ENCODE assay signal across 8 cellular contexts in the genomic region with DNA sequence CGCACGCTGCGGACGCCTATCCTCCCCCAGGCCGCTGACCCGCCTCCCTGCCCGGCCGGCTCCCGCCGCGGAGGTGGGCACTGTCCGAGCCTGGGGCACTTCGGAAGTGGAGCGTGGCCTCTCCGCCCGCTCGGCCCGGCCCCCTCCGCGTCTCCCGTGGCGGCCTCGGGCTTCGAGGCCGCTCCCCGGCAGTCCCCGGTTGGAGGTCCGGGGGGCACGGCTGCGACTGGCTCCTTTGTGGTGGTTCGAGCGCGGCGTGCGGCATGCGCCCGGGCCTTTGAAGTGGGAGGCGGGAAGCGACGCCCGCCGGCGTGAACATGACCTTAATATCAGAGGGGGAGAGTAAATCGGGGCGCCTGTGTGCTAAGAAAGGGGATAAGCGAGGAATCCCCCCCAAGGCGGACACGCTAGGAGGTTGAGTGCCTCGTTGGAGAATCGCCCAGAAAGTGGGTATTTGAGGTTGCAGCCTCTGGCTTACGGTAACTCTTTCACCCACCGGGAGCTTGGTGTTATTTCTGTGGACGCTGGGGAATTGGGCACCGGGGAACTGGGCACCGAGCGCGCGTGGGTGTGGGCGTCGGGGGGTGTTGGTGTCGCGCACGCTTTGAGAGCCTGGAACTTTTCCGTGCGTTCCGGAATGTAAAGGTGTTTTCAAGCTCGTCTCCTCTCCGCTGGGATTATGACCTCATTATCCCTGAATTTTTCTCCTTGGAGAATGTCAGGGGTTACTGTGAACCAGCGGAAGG. TPM values are rescaled to one million over a fixed set of nuclear protein-coding genes. Genes with fewer than 3 reads are reported as not detected.
A peak's percentile ranks its signal among the peaks of the same experiment; 100 is the strongest.
DNase-seq lines count a peak whose midpoint lies in the region; ATAC-seq, FAIRE-seq and TF ChIP-seq lines count a peak whose summit lies in the region.

No MANE protein-coding gene starts in this region.

- CTCF ChIA-PET in mammary epithelial cell (lab: Charles Lee; ENCODE audit: low non-redundant PET) = interaction anchor here (0.6 kb wide), 1 partner anchor 28 kb away, joined by 4 read pairs; no protein-coding TSS in a partner anchor

- TF ChIP-seq CTCF in AG10803 (conservative IDR thresholded peaks at IDR 0.05; ENCODE audit: low read length) (no peak), mammary epithelial cell (conservative IDR thresholded peaks at IDR 0.05 in 1 of 2, IDR thresholded peaks at IDR 0.05 in 1 of 2; ENCODE audit: extremely low read depth in 1 of 2, insufficient read depth in 1 of 2, low read depth in 1 of 2, low read length in 2 of 2) (no peak), D721Med (IDR thresholded peaks at IDR 0.05; ENCODE audit: insufficient read depth, missing control alignments) (no peak)

- peak overlapping the region; percentile 77 for H3K4me3 ChIP-seq in AG10803 (ENCODE audit: low read length)
- peak overlapping the region; percentile 60 to 71 (median 67) for H3K4me3 ChIP-seq in mammary epithelial cell (replicated peaks in 1 of 3; ENCODE audit: insufficient read depth in 1 of 3, low read depth in 2 of 3, low read length in 3 of 3)

- WGBS in mammary epithelial cell (ENCODE audit: low coverage, missing lambda C conversion rate) = under 1% methylated on average over 26 of the region's 69 CpGs

- H3K9ac ChIP-seq in mammary epithelial cell (ENCODE audit: insufficient read depth, low read length) = peak overlapping the region; percentile 68

- no TSS peak for BruUV-seq in mammary epithelial cell (replicated peaks; lab: Mats Ljungman, UMichigan)

- peak; percentile 5 for DNase-seq in AG10803 (ENCODE audit: low read depth)
- DNase-seq in T-helper 22 cell (ENCODE audit: low read depth) = peak; percentile 21
- DNase-seq in mammary epithelial cell = no peak
- peak in 1 of 2 donors; percentile 57 for DNase-seq in left colon
- peak; percentile 18 to 26 (median 20) for DNase-seq in stimulated activated CD4-positive, alpha-beta T cell treated with anti-CD3 and anti-CD28 coated beads, TNF-alpha, amount 100 ng/mL, for 4 hours (ENCODE audit: low read depth in 3 of 3)
- DNase-seq in D721Med (ENCODE audit: insufficient read length, low spot score) = no peak

- H3K27ac ChIP-seq in mammary epithelial cell (ENCODE audit: insufficient read depth, low read depth, low read length) = peak overlapping the region; percentile 53

- intact Hi-C loops in mammary epithelial cell (cut with micrococcal nuclease) (loop anchor here (2.0 to 5.0 kb wide), 3 partner anchors 80 to 342 kb away; partner anchors contain the start of genes MEIG1 and RPP38), left colon (cut with DNase I, micrococcal nuclease) (no loop called here)

- H3K36me3 ChIP-seq in mammary epithelial cell (ENCODE audit: insufficient read depth, low read length) = peaks cover 5% of the 10 kb centered on the region

- no peaks in the 10 kb centered on the region for H3K9me3 ChIP-seq in mammary epithelial cell (replicated peaks; ENCODE audit: insufficient read depth, low read length)

- dilution Hi-C loops in mammary epithelial cell (cut with HindIII; ENCODE audit: low sequenced_read_pairs) = no loop called here

- H4K20me1 ChIP-seq in mammary epithelial cell (ENCODE audit: insufficient read depth, low read length) = no peaks in the 10 kb centered on the region

- H3K4me2 ChIP-seq in mammary epithelial cell (ENCODE audit: insufficient read depth, low read depth, low read length) = peak overlapping the region; percentile 85

- peaks cover 13% of the 10 kb centered on the region for H3K4me1 ChIP-seq in mammary epithelial cell (ENCODE audit: insufficient read depth, low read length)

- no peak for FAIRE-seq in D721Med (lab: Jason Lieb, UNC)

- H3K79me2 ChIP-seq in mammary epithelial cell (ENCODE audit: insufficient read depth, low read length) = peaks cover 85% of the 10 kb centered on the region

- no peaks in the 10 kb centered on the region for H3K27me3 ChIP-seq in mammary epithelial cell (ENCODE audit: insufficient read depth, low read length)

- in situ Hi-C loops in mammary epithelial cell (cut with MboI; ENCODE audit: low sequenced_read_pairs in 2 of 2) = no loop called here

- ATAC-seq in GM19351 (IDR thresholded peaks at IDR 0.05; ENCODE audit: unreplicated experiment) (peak; percentile 26), HG03439 (IDR thresholded peaks at IDR 0.05; ENCODE audit: unreplicated experiment) (peak; percentile 38), left colon (peak; percentile 35)

- H2AFZ ChIP-seq in mammary epithelial cell (ENCODE audit: low read depth, low read length) = peak overlapping the region; percentile 91

RNA-seq across cellular contexts. Expression of gene SUV39H2, which starts 0.6 kb away (rescaled TPM):
- 10 to 100 TPM in 1 of 2 donors, 1 to 10 TPM in 1; 8.5 to 17.2 TPM for total RNA-seq in mammary epithelial cell
- polyA plus RNA-seq in mammary epithelial cell = 11.7 TPM
- polyA minus RNA-seq in mammary epithelial cell = 20.3 TPM
- 1 to 10 TPM; 5.6 to 7.9 TPM for total RNA-seq in left colon

RNA-seq across cellular contexts. Expression of gene HSPA14, which starts 41.1 kb away (rescaled TPM):
- total RNA-seq in mammary epithelial cell = 10 to 100 TPM; 11.5 to 20.2 TPM
- 17.2 TPM for polyA plus RNA-seq in mammary epithelial cell
- polyA minus RNA-seq in mammary epithelial cell = 7.8 TPM
- total RNA-seq in left colon = 10 to 100 TPM; 13.6 to 14.0 TPM

RNA-seq across cellular contexts. Expression of gene MSANTD7, which starts 41.1 kb away (rescaled TPM):
- total RNA-seq in mammary epithelial cell (10 to 100 TPM; 15.1 to 20.5 TPM), left colon (10 to 100 TPM in 1 of 2 donors, 1 to 10 TPM in 1; 9.9 to 12.2 TPM)
- polyA plus RNA-seq in mammary epithelial cell = 5.7 TPM
- 10.1 TPM for polyA minus RNA-seq in mammary epithelial cell

RNA-seq across cellular contexts. Expression of gene CDNF, which starts 41.4 kb away (rescaled TPM):
- total RNA-seq in mammary epithelial cell (1 to 10 TPM in 1 of 2 donors, under 1 TPM in 1; 0.83 to 1.5 TPM), left colon (1 to 10 TPM; 1.7 to 2.0 TPM)
- polyA plus RNA-seq in mammary epithelial cell = 1.5 TPM
- polyA minus RNA-seq in mammary epithelial cell = not detected

Comparison
In these comparisons a context has a peak if more than half of its experiments do, and no peak if none do; other contexts are left out.
1. DNase-seq: peak in AG10803 (single experiment), T-helper 22 cell (single experiment) and stimulated activated CD4-positive, alpha-beta T cell treated with anti-CD3 and anti-CD28 coated beads, TNF-alpha, amount 100 ng/mL, for 4 hours (3 of 3); none in mammary epithelial cell (single experiment) and D721Med (single experiment).
2. Peak in every context shown above with its lines, with median percentiles within 50 percentile points of each other: ATAC-seq.